ENCODE assay signal across 14 cellular contexts in the genomic region with DNA sequence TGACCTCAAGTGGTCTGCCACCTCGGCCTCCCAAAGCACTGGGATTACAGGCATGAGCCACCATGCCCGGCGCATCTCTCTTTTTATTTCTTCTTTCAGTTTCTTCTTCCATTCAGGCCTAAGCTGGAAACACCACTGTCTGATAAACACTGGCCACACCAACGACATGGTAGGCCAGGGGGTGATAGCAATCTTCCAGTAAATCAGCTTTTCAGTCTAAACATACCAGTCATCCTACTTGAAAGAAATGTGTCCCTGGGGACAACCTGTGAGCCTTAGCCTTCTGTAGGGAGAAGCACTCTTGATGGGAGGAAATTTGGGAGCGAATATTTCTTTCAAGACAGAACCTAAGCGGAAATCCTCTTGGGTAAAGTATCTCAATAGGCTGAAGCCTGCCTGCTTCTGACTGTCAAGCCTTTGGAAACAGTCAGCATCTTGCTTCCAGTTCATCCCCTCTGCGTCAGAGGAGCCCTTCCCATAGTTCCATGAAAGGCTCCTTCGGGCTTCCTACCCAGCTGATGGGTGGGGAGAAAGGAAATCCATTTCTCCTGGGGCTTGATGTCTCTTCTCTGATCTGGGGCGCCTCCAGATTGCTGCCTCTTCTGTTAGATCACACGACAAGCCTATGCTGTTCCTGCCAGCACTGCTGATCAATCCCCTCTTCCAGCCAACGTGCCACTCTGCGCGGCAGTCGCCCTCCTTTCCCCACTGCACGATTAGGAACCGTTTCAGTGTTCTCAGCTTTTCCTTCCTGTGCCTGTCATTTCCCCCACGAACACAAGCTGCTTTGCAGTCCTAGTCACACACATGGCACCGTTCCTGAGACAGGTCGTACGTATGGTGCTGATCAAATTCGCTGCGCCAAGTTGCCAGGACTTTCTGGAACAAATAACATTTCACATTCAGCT. TPM values are rescaled to one million over a fixed set of nuclear protein-coding genes. Genes with fewer than 3 reads are reported as not detected.
DNase-seq lines count a peak whose midpoint lies in the region; ATAC-seq, FAIRE-seq and TF ChIP-seq lines count a peak whose summit lies in the region.
"Had no signal": no experiment of that assay in that cellular context is flagged by ENCODE, and none has a peak within 500 bp of the region (broad histone marks: within the 10 kb centered on the region; RNA-seq: fewer than 3 reads in every experiment).

No MANE protein-coding gene starts in this region.

- H2AK5ac ChIP-seq in H1 (ENCODE audit: low read depth, low read length): no peak overlapping the region

- no peak for FAIRE-seq in H1 (lab: Jason Lieb, UNC)

- no peak overlapping the region for H3K56ac ChIP-seq in H1 (replicated peaks; ENCODE audit: insufficient read length, low read depth, low read length)

- H3K4me1 ChIP-seq in GM23338 (ENCODE audit: insufficient read depth) (no peaks in the 10 kb centered on the region), H1 (replicated peaks in 1 of 4; ENCODE audit: control insufficient read depth in 3 of 4, insufficient read depth in 4 of 4, low read length in 3 of 4) (no peaks in the 10 kb centered on the region), left lung (peaks cover 0 to 10% of the 10 kb centered on the region in 2 donors), subcutaneous abdominal adipose tissue (ENCODE audit: control insufficient read depth in 5 of 5, insufficient read depth in 5 of 5, low read length in 5 of 5) (peaks cover 9 to 46% (median 36%) of the 10 kb centered on the region in 5 donors)
- H3K4me1 ChIP-seq: SJCRH30 had no signal

- no peaks in the 10 kb centered on the region for H3K9me3 Mint-ChIP-seq in GM23338
- H3K9me3 Mint-ChIP-seq: activated naive CD4-positive, alpha-beta T cell treated with anti-CD3 and anti-CD28 coated beads, Interleukin-2, amount 50 U/mL, for 72 hours; CD8-positive, alpha-beta memory T cell had no signal

- H3K23ac ChIP-seq in H1 (ENCODE audit: insufficient read length): no peak overlapping the region

- H3K79me2 ChIP-seq in GM23338 (replicated peaks; ENCODE audit: insufficient read depth): no peaks in the 10 kb centered on the region
- no peaks in the 10 kb centered on the region for H3K79me2 ChIP-seq in H1 (ENCODE audit: control insufficient read depth in 1 of 2, insufficient read depth in 2 of 2, low read length in 2 of 2)

- CTCF ChIA-PET in H1 (lab: Charles Lee; ENCODE audit: partially characterized antibody): interaction anchor here (1.3 to 1.5 kb wide), 5 partner anchors 8 to 34 kb away, joined by 3 to 4 read pairs (median 3); no protein-coding TSS in a partner anchor

- no peak overlapping the region for H2BK20ac ChIP-seq in H1 (ENCODE audit: low read length)

- no peak for TF ChIP-seq EP300 in H1 (IDR thresholded peaks at IDR 0.05; ENCODE audit: borderline replicate concordance in 1 of 2, low read depth in 2 of 2, low read length in 2 of 2)

- H2BK120ac ChIP-seq in H1 (replicated peaks; ENCODE audit: low read depth, low read length): no peak overlapping the region

- no peak for TF ChIP-seq POLR2A in H1 (IDR thresholded peaks at IDR 0.05; ENCODE audit: control extremely low read depth in 1 of 2, low read depth in 2 of 2, low read length in 2 of 2)

- no peaks in the 10 kb centered on the region for H3K36me3 ChIP-seq in GM23338 (ENCODE audit: insufficient read depth)
- no peaks in the 10 kb centered on the region for H3K36me3 ChIP-seq in H1 (ENCODE audit: control insufficient read depth in 2 of 4, insufficient read depth in 4 of 4, low read length in 3 of 4)
- H3K36me3 ChIP-seq in left lung: no peaks in the 10 kb centered on the region
- H3K36me3 ChIP-seq in subcutaneous abdominal adipose tissue (ENCODE audit: control insufficient read depth in 5 of 5, insufficient read depth in 5 of 5, low read length in 5 of 5): no peaks in the 10 kb centered on the region
- H3K36me3 ChIP-seq: SJCRH30 had no signal

- ATAC-seq in GM23338 (no peak), left lung (no peak), GM19324 (IDR thresholded peaks at IDR 0.05; ENCODE audit: low FRiP score, unreplicated experiment) (no peak)
- ATAC-seq: activated naive CD4-positive, alpha-beta T cell treated with anti-CD3 and anti-CD28 coated beads, Interleukin-2, amount 50 U/mL, for 72 hours; left colon had no signal

- no peak overlapping the region for H3K4me3 ChIP-seq in GM23338
- no peak overlapping the region for H3K4me3 ChIP-seq in H1 (ENCODE audit: extremely low read depth in 1 of 4, insufficient read depth in 2 of 4, low read depth in 3 of 4, low read length in 4 of 4)
- H3K4me3 ChIP-seq in left lung: no peak overlapping the region
- peak overlapping the region; percentile 10 to 64 (median 38) for H3K4me3 ChIP-seq in subcutaneous abdominal adipose tissue (ENCODE audit: low read depth in 1 of 5, low read length in 5 of 5)
- H3K4me3 ChIP-seq: SJCRH30 had no signal

- H3K18ac ChIP-seq in H1 (ENCODE audit: extremely low read depth, low read length): no peak overlapping the region

- H3K9me2 ChIP-seq in GM23338 (ENCODE audit: insufficient read depth): no peaks in the 10 kb centered on the region

- 0 out of 7 replicates have a peak overlapping the region, but pooled peaks of 1 of the 4 experiments have one; percentile 18 for H3K9ac ChIP-seq in H1 (replicated peaks in 1 of 4; ENCODE audit: extremely low read depth in 1 of 4, low read depth in 3 of 4, low read length in 3 of 4)
- peak overlapping the region; percentile 2 to 84 (median 13) for H3K9ac ChIP-seq in subcutaneous abdominal adipose tissue (ENCODE audit: low read length in 5 of 5)

- no peak overlapping the region for H4K5ac ChIP-seq in H1 (ENCODE audit: insufficient read length, low read depth, low read length)

- H3K36me3 Mint-ChIP-seq in GM23338 (ENCODE audit: low read depth): no peaks in the 10 kb centered on the region
- H3K36me3 Mint-ChIP-seq: activated naive CD4-positive, alpha-beta T cell treated with anti-CD3 and anti-CD28 coated beads, Interleukin-2, amount 50 U/mL, for 72 hours had no signal

- TF ChIP-seq RAD21 in H1 (IDR thresholded peaks at IDR 0.05 in 1 of 2, conservative IDR thresholded peaks at IDR 0.05 in 1 of 2; ENCODE audit: low read depth in 2 of 2, low read length in 2 of 2): no peak

- 89% methylated on average over 22 of the region's 22 CpGs; no CpG with 5 or more reads in 1 of the 2 experiments for WGBS in H1 (ENCODE audit: extremely low coverage in 1 of 2, insufficient coverage in 1 of 2, insufficient read length in 1 of 2, insufficient replicate concordance in 2 of 2, low coverage in 1 of 2, low lambda C conversion rate in 2 of 2, missing lambda C conversion rate in 1 of 2), 2 experiments

- no peaks in the 10 kb centered on the region for H3F3A ChIP-seq in GM23338 (replicated peaks; ENCODE audit: low read depth)

- no peak overlapping the region for H3K27ac Mint-ChIP-seq in GM23338

- H3K27me3 ChIP-seq in GM23338 (ENCODE audit: insufficient read depth): no peaks in the 10 kb centered on the region
- H3K27me3 ChIP-seq in H1 (replicated peaks in 1 of 4; ENCODE audit: control insufficient read depth in 3 of 4, extremely low read depth in 1 of 4, insufficient read depth in 3 of 4, low read length in 3 of 4): no peaks in the 10 kb centered on the region
- no peaks in the 10 kb centered on the region for H3K27me3 ChIP-seq in left lung
- no peaks in the 10 kb centered on the region for H3K27me3 ChIP-seq in subcutaneous abdominal adipose tissue (ENCODE audit: control insufficient read depth in 5 of 5, insufficient read depth in 4 of 5, low read length in 5 of 5)
- H3K27me3 ChIP-seq: SJCRH30 had no signal

- no peaks in the 10 kb centered on the region for H3K9me3 ChIP-seq in H1 (ENCODE audit: insufficient read depth in 2 of 2, low read depth in 1 of 2, low read length in 1 of 2)
- no peaks in the 10 kb centered on the region for H3K9me3 ChIP-seq in left lung
- H3K9me3 ChIP-seq in subcutaneous abdominal adipose tissue (ENCODE audit: control insufficient read depth in 5 of 5, low read length in 5 of 5): no peaks in the 10 kb centered on the region
- H3K9me3 ChIP-seq: SJCRH30 had no signal

- H2AFZ ChIP-seq in GM23338 (peak overlapping the region; percentile 89), H1 (ENCODE audit: low read length) (peak overlapping the region; percentile 67)

- DNase-seq in GM23338 (ENCODE audit: low spot score) (no peak), H1 (ENCODE audit: low read depth in 1 of 2, low spot score in 2 of 2) (no peak), left lung (no peak), SW 1271 (lab: John Stamatoyannopoulos, UW) (no peak), germinal center (ENCODE audit: low spot score) (no peak)
- no peak for DNase-seq in stimulated activated CD4-positive, alpha-beta T cell treated with anti-CD3 and anti-CD28 coated beads, Interleukin-4, amount 100 ng/mL, for 24 hours
- DNase-seq: activated CD4-positive, alpha-beta T cell treated with anti-CD3 and anti-CD28 coated beads, Interleukin-2, amount 50 U/mL, for 1 hour; CD8-positive, alpha-beta memory T cell; left colon; NCI-H524 treated with DMSO at 0.1 percent for 48 hours; SJCRH30 had no signal

- POLR2A ChIA-PET in H1 (lab: Charles Lee; ENCODE audit: partially characterized antibody): interaction anchor here (1.5 kb wide), 2 partner anchors 11 kb away, joined by 3 to 6 read pairs; no protein-coding TSS in a partner anchor

- H4K20me1 ChIP-seq in GM23338 (replicated peaks; ENCODE audit: insufficient read depth): no peaks in the 10 kb centered on the region
- H4K20me1 ChIP-seq in H1 (replicated peaks in 1 of 2; ENCODE audit: control insufficient read depth in 1 of 2, insufficient read depth in 2 of 2, low read length in 2 of 2): no peaks in the 10 kb centered on the region

- H3K27me3 Mint-ChIP-seq in GM23338 (ENCODE audit: insufficient read depth, low read depth, poor library complexity): peaks cover 2% of the 10 kb centered on the region

- H3K79me1 ChIP-seq in H1 (ENCODE audit: low read depth, low read length): no peaks in the 10 kb centered on the region

- H2BK12ac ChIP-seq in H1 (ENCODE audit: low read depth, low read length): no peak overlapping the region

- H4K91ac ChIP-seq in H1 (replicated peaks; ENCODE audit: insufficient read length, low read length): no peak overlapping the region

- TF ChIP-seq CTCF in GM23338 (conservative IDR thresholded peaks at IDR 0.05; ENCODE audit: low read depth in 2 of 2): no peak
- TF ChIP-seq CTCF in H1 (IDR thresholded peaks at IDR 0.05; ENCODE audit: control extremely low read depth in 1 of 3, insufficient read depth in 1 of 3, low read depth in 1 of 3, low read length in 3 of 3): no peak
- TF ChIP-seq CTCF in left lung (IDR thresholded peaks at IDR 0.05): no peak

- H2BK15ac ChIP-seq in H1 (ENCODE audit: low read length): no peak overlapping the region

- H4K8ac ChIP-seq in H1 (ENCODE audit: extremely low read depth, insufficient read depth, low read length): no peak overlapping the region; the same call in 1 of the 2 replicates

- H3K4ac ChIP-seq in H1 (replicated peaks; ENCODE audit: insufficient read length, low read depth, low read length): no peak overlapping the region

- no peaks in the 10 kb centered on the region for H3K4me1 Mint-ChIP-seq in GM23338
- H3K4me1 Mint-ChIP-seq: CD8-positive, alpha-beta memory T cell had no signal

- H3K4me2 ChIP-seq in GM23338 (no peak overlapping the region), H1 (ENCODE audit: insufficient read depth in 1 of 2, low read depth in 2 of 2, low read length in 2 of 2) (no peak overlapping the region)

- no peak overlapping the region for H2BK5ac ChIP-seq in H1 (ENCODE audit: low read depth, low read length)

- intact Hi-C loops in left lung (cut with DNase I): no loop called here

- no peak overlapping the region for H3K14ac ChIP-seq in H1 (ENCODE audit: insufficient read length)

- no peaks in the 10 kb centered on the region for H3K23me2 ChIP-seq in H1 (ENCODE audit: low read depth, low read length)

- no peak overlapping the region for H3K27ac ChIP-seq in GM23338 (ENCODE audit: low read depth)
- no peak overlapping the region for H3K27ac ChIP-seq in H1 (ENCODE audit: low read depth, low read length)
- H3K27ac ChIP-seq in left lung: peak overlapping the region; percentile 33 to 60
- H3K27ac ChIP-seq in subcutaneous abdominal adipose tissue (ENCODE audit: low read depth, low read length): peak overlapping the region; percentile 93
- H3K27ac ChIP-seq: SJCRH30 had no signal

- H3K4me3 Mint-ChIP-seq in GM23338: no peak overlapping the region
- H3K4me3 Mint-ChIP-seq: CD8-positive, alpha-beta memory T cell had no signal

RNA-seq across cellular contexts. Expression of a gene that starts 49.5 kb away (rescaled TPM):
- 27.4 and 36.9 TPM in 2 replicates for total RNA-seq in GM23338 (2014; rRNA removed; shearing (Covaris generic))
- polyA plus RNA-seq in GM23338 (2016; fragmentation: Nextera tagmentation; extraction: Ambion mirVana) (30.8 and 38.1 TPM in 2 replicates), H1 (2011; rRNA removed) (7.3 and 8.6 TPM in 2 replicates)
- 29.5 and 30.6 TPM in 2 replicates for total RNA-seq in H1 (2021; fragmentation: NEBNext Ultra II Directional; extraction: Animal tissue kit (Norgen Biotek cat#: 25700))
- polyA plus RNA-seq in H1 (2011; cell fraction: cytosol; rRNA removed): 10.4 TPM
- polyA plus RNA-seq in H1 (2011; cell fraction: nucleus; rRNA removed): 6.0 TPM
- polyA plus RNA-seq in H1 (2012, experiment 1 of 2): 12.7 to 16.0 TPM (median 15.1 TPM) in 4 replicates
- 1.9 TPM for polyA plus RNA-seq in H1 (2012, experiment 2 of 2)
- polyA plus RNA-seq in H1 (2013, experiment 1 of 2): 18.1 TPM
- polyA plus RNA-seq in H1 (2013, experiment 2 of 2): 16.8 TPM
- 10.1 and 14.5 TPM in 2 replicates for polyA minus RNA-seq in H1 (2011; rRNA and poly(A)+ RNA removed)
- polyA minus RNA-seq in H1 (2011; cell fraction: cytosol; rRNA and poly(A)+ RNA removed): 9.8 TPM
- polyA minus RNA-seq in H1 (2011; cell fraction: nucleus; rRNA and poly(A)+ RNA removed): 21.6 TPM
- 10 to 100 TPM; 17.6 to 18.1 TPM for total RNA-seq in left lung

Comparison
In these comparisons a context has a peak if more than half of its experiments do, and no peak if none do; other contexts are left out.
1. H3K27ac ChIP-seq: peak in left lung (2 of 2) and subcutaneous abdominal adipose tissue (single experiment); none in GM23338 (single experiment) and H1 (single experiment).
2. H3K4me3 ChIP-seq: peak in subcutaneous abdominal adipose tissue (5 of 5); none in GM23338 (single experiment), H1 (0 of 4) and left lung (0 of 2).